Comparison of ENCODE assay signal across 9 cellular contexts in genomic region chr2:213021971-213022899, GRCh38.
DNase-seq lines count a peak whose midpoint lies in the region; ATAC-seq, FAIRE-seq and TF ChIP-seq lines count a peak whose summit lies in the region.
"Had no signal": no experiment of that assay in that cellular context is flagged by ENCODE, and none has a peak within 500 bp of the region (broad histone marks: within the 10 kb centered on the region; RNA-seq: fewer than 3 reads in every experiment).

No MANE protein-coding gene starts in this region.

- H3K9me3 ChIP-seq in pancreas: no peaks in the 10 kb centered on the region

- H3K27me3 Mint-ChIP-seq in activated naive CD8-positive, alpha-beta T cell: no peaks in the 10 kb centered on the region

- H3K27me3 ChIP-seq in pancreas: no peaks in the 10 kb centered on the region

- H3K9me3 Mint-ChIP-seq in activated naive CD8-positive, alpha-beta T cell (ENCODE audit: low read depth): no peaks in the 10 kb centered on the region
- H3K9me3 Mint-ChIP-seq: neural crest cell had no signal

- peak; percentile 6 for DNase-seq in stimulated activated CD4-positive, alpha-beta T cell treated with anti-CD3 and anti-CD28 coated beads, Interleukin-4, amount 100 ng/mL, for 1 hour
- no peak for DNase-seq in stimulated activated CD4-positive, alpha-beta T cell treated with anti-CD3 and anti-CD28 coated beads, Interleukin-2, amount 100 ng/mL, for 48 hours
- DNase-seq in urothelium cell line (ENCODE audit: low spot score) (peak; percentile 7), DMS79 (lab: John Stamatoyannopoulos, UW) (no peak), hypothalamus (lab: John Stamatoyannopoulos, UW) (no peak), pancreas (no peak)

- H3K36me3 ChIP-seq in pancreas: no peaks in the 10 kb centered on the region

- FAIRE-seq in urothelium cell line (lab: Jason Lieb, UNC) (no peak), pancreas (lab: Jason Lieb, UNC) (no peak)

- TF ChIP-seq CTCF in pancreas (IDR thresholded peaks at IDR 0.05): no peak

- ATAC-seq in HG02981 (IDR thresholded peaks at IDR 0.05; ENCODE audit: unreplicated experiment): peak; percentile 82
- ATAC-seq in pancreas: no peak

- H3K27ac Mint-ChIP-seq in activated naive CD8-positive, alpha-beta T cell: peak overlapping the region; percentile 73

- intact Hi-C loops in pancreas (cut with DNase I): no loop called here

- 72 to 82% methylated on average over 5 of the region's 5 CpGs for WGBS in pancreas, 2 donors

- H3K36me3 Mint-ChIP-seq in activated naive CD8-positive, alpha-beta T cell: no peaks in the 10 kb centered on the region

- H3K4me3 ChIP-seq in pancreas: no peak overlapping the region

- peaks cover 23% of the 10 kb centered on the region for H3K4me1 Mint-ChIP-seq in activated naive CD8-positive, alpha-beta T cell (ENCODE audit: low read depth)
- H3K4me1 Mint-ChIP-seq: neural crest cell had no signal

- no peak overlapping the region for H3K27ac ChIP-seq in pancreas

- peak overlapping the region; percentile 39 for H3K4me3 Mint-ChIP-seq in activated naive CD8-positive, alpha-beta T cell
- H3K4me3 Mint-ChIP-seq: neural crest cell had no signal

- no peaks in the 10 kb centered on the region for H3K4me1 ChIP-seq in pancreas

Comparison
In these comparisons a context has a peak if more than half of its experiments do, and no peak if none do; other contexts are left out.
1. DNase-seq: peak in stimulated activated CD4-positive, alpha-beta T cell treated with anti-CD3 and anti-CD28 coated beads, Interleukin-4, amount 100 ng/mL, for 1 hour (single experiment) and urothelium cell line (single experiment); none in stimulated activated CD4-positive, alpha-beta T cell treated with anti-CD3 and anti-CD28 coated beads, Interleukin-2, amount 100 ng/mL, for 48 hours (0 of 2), DMS79 (single experiment), hypothalamus (0 of 51) and pancreas (0 of 6).